In the genomic region with DNA sequence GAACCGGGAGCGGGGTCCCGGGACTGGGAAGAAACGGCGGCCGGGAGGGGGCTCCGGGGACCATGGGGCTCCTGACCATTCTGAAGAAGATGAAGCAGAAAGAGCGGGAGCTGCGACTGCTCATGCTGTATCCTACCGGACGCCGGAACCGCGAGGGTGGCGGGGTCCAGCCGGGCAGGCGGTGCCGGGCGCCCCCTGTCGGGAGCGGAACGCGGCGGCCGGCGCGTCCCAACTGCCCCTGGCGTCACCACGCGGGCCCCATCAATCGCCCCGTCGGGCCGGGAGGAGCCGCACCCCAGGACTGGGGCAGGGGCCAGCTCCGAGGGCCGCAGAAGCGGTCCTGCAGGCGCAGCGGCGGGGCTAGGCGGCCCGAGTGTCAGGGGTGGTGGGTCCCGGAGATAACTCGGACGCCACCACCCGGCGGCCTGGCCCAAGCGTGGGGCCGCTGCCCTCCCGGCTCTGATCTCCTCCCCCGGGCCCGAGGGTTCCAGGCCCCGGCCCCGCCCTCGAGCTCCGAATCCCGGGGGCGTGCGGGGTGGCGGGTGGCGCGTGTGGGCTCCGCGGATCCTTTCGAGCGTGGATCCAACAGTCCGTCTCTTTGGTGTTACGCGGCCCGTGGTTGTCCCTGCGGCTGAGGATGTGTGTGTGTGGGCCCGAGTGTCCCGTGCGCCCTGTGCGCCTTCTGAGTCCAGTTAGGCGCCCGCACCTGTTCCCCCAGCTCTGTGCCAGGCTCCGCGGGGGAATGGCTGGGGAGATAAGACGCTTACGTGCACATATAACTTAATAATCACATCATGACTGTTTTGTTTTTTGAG, we compare ENCODE assay signal across 8 cellular contexts. TPM values are rescaled to one million over a fixed set of nuclear protein-coding genes. Genes with fewer than 3 reads are reported as not detected.
DNase-seq lines count a peak whose midpoint lies in the region; ATAC-seq and TF ChIP-seq lines count a peak whose summit lies in the region.

ARL2 (plus strand) TSS at position 15 of the 815 bp plus-strand sequence; CDS start at position 63, 48 bp downstream.

- peak within 1 kb of the TSS; percentile 89 for H3K4me3 Mint-ChIP-seq in activated T-cell treated with anti-CD3 and anti-CD28 coated beads, Interleukin-2, amount 50 U/mL, for 24 hours
- peak within 1 kb of the TSS; percentile 88 for H3K4me3 Mint-ChIP-seq in osteocyte (ENCODE audit: unreplicated experiment)

- peaks cover 37% of the 10 kb centered on the region for H3K36me3 Mint-ChIP-seq in activated T-cell treated with anti-CD3 and anti-CD28 coated beads, Interleukin-2, amount 50 U/mL, for 24 hours (ENCODE audit: low read depth)
- peaks cover 12% of the 10 kb centered on the region for H3K36me3 Mint-ChIP-seq in osteocyte (ENCODE audit: unreplicated experiment)

- H3K4me3 ChIP-seq in GM12875 (ENCODE audit: low read depth, low read length): peak within 1 kb of the TSS; percentile 87
- H3K4me3 ChIP-seq in fibroblast of the aortic adventitia (ENCODE audit: low read depth, low read length): peak within 1 kb of the TSS; percentile 85

- H3K27me3 Mint-ChIP-seq in activated T-cell treated with anti-CD3 and anti-CD28 coated beads, Interleukin-2, amount 50 U/mL, for 24 hours: no peaks in the 10 kb centered on the region
- H3K27me3 Mint-ChIP-seq in osteocyte (ENCODE audit: unreplicated experiment): no peaks in the 10 kb centered on the region

- peak; percentile 92 for TF ChIP-seq CTCF in GM12875 (IDR thresholded peaks at IDR 0.05; ENCODE audit: borderline replicate concordance, insufficient read depth, low read depth, low read length)
- TF ChIP-seq CTCF in fibroblast of the aortic adventitia (IDR thresholded peaks at IDR 0.05; ENCODE audit: insufficient read depth, low read length): peak; percentile 61
- TF ChIP-seq CTCF in osteocyte (IDR thresholded peaks at IDR 0.05): peak; percentile 85

- ATAC-seq in HG02623 (IDR thresholded peaks at IDR 0.05; ENCODE audit: unreplicated experiment): peak; percentile 51

- no peaks in the 10 kb centered on the region for H3K9me3 Mint-ChIP-seq in activated T-cell treated with anti-CD3 and anti-CD28 coated beads, Interleukin-2, amount 50 U/mL, for 24 hours
- no peaks in the 10 kb centered on the region for H3K9me3 Mint-ChIP-seq in osteocyte (ENCODE audit: unreplicated experiment)

- DNase-seq in 8988T (peak; percentile 95), NCI-H510A (lab: John Stamatoyannopoulos, UW) (peak; percentile 63), fibroblast of the aortic adventitia (ENCODE audit: low read depth) (no peak), osteocyte (ENCODE audit: extremely low spot score, unreplicated experiment) (no peak), medulla oblongata (ENCODE audit: extremely low spot score) (no peak)
- DNase-seq in activated T-cell treated with anti-CD3 and anti-CD28 coated beads, Interleukin-2, amount 50 U/mL, for 24 hours: peak; percentile 93

- H3K4me1 Mint-ChIP-seq in activated T-cell treated with anti-CD3 and anti-CD28 coated beads, Interleukin-2, amount 50 U/mL, for 24 hours (ENCODE audit: low read depth): peaks cover 31% of the 10 kb centered on the region
- peaks cover 11% of the 10 kb centered on the region for H3K4me1 Mint-ChIP-seq in osteocyte (ENCODE audit: unreplicated experiment)

- H3K27ac Mint-ChIP-seq in activated T-cell treated with anti-CD3 and anti-CD28 coated beads, Interleukin-2, amount 50 U/mL, for 24 hours: peak within 1 kb of the TSS; percentile 99
- H3K27ac Mint-ChIP-seq in osteocyte (ENCODE audit: unreplicated experiment): peak within 1 kb of the TSS; percentile 97

RNA-seq across cellular contexts. Expression of gene ARL2, which starts in this region (rescaled TPM):
- total RNA-seq in fibroblast of the aortic adventitia (ENCODE audit: low replicate concordance) (14.9 and 97.9 TPM in 2 replicates), osteocyte (118 and 124 TPM in 2 replicates)

Comparison
In these comparisons a context has a peak if more than half of its experiments do, and no peak if none do; other contexts are left out.
1. DNase-seq: peak in 8988T (single experiment), NCI-H510A (single experiment) and activated T-cell treated with anti-CD3 and anti-CD28 coated beads, Interleukin-2, amount 50 U/mL, for 24 hours (single experiment); none in fibroblast of the aortic adventitia (single experiment), osteocyte (single experiment) and medulla oblongata (single experiment).
2. Peak in every context shown above with its lines, with median percentiles within 50 percentile points of each other: CTCF ChIP-seq.